ENCODE assay signal across 8 cellular contexts in the genomic region with DNA sequence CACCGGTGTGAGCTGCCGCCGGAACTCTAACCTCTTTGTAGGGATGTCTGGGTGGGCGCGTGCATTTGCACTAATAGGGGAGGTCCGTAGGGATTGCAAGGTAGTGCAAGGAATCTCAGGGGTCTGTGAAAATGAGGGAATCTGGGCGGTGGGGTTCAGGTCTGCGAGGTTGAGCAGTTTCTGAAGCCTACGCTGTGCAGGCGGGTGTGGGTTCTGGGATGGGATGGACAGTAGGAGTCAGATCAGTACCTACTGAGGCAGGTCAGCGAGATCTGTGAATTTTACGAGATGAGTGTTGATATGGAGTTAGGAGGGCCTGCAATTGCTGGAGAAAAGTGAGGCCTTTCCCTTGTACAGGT. TPM values are rescaled to one million over a fixed set of nuclear protein-coding genes. Genes with fewer than 3 reads are reported as not detected.
DNase-seq lines count a peak whose midpoint lies in the region; ATAC-seq and TF ChIP-seq lines count a peak whose summit lies in the region.

No MANE protein-coding gene starts in this region.

- H3K4me3 ChIP-seq in kidney epithelial cell (ENCODE audit: low read depth, low read length): peak overlapping the region; percentile 76
- peak overlapping the region; percentile 63 for H3K4me3 ChIP-seq in thymus (ENCODE audit: low read length)

- no peaks in the 10 kb centered on the region for H3K36me3 ChIP-seq in kidney epithelial cell (ENCODE audit: control insufficient read depth, insufficient read depth, low read length)
- no peaks in the 10 kb centered on the region for H3K36me3 ChIP-seq in thymus (ENCODE audit: control insufficient read depth, insufficient read depth)

- peaks cover 4% of the 10 kb centered on the region for H3K36me3 Mint-ChIP-seq in T-helper 2 cell treated with Interferon-gamma antibody and Interleukin-4, amounts not matched to agents 5 μg/mL and 100 μg/mL, for 36 hours (ENCODE audit: low read depth)
- no peaks in the 10 kb centered on the region for H3K36me3 Mint-ChIP-seq in activated naive CD8-positive, alpha-beta T cell treated with anti-CD3 and anti-CD28 coated beads, Interleukin-2, amount 50 U/mL, for 24 hours (ENCODE audit: low read depth)

- H3K9me3 ChIP-seq in thymus (ENCODE audit: control insufficient read depth): no peaks in the 10 kb centered on the region

- H3K4me1 ChIP-seq in thymus (ENCODE audit: control insufficient read depth, insufficient read depth, low read length): peaks cover 28% of the 10 kb centered on the region

- H3K27me3 Mint-ChIP-seq in T-helper 2 cell treated with Interferon-gamma antibody and Interleukin-4, amounts not matched to agents 5 μg/mL and 100 μg/mL, for 36 hours (ENCODE audit: low read depth): no peaks in the 10 kb centered on the region
- no peaks in the 10 kb centered on the region for H3K27me3 Mint-ChIP-seq in activated naive CD8-positive, alpha-beta T cell treated with anti-CD3 and anti-CD28 coated beads, Interleukin-2, amount 50 U/mL, for 24 hours

- no peaks in the 10 kb centered on the region for H3K9me3 Mint-ChIP-seq in T-helper 2 cell treated with Interferon-gamma antibody and Interleukin-4, amounts not matched to agents 5 μg/mL and 100 μg/mL, for 36 hours
- H3K9me3 Mint-ChIP-seq in activated naive CD8-positive, alpha-beta T cell treated with anti-CD3 and anti-CD28 coated beads, Interleukin-2, amount 50 U/mL, for 24 hours: no peaks in the 10 kb centered on the region

- H3K27ac Mint-ChIP-seq in T-helper 2 cell treated with Interferon-gamma antibody and Interleukin-4, amounts not matched to agents 5 μg/mL and 100 μg/mL, for 36 hours: peak overlapping the region; percentile 93
- H3K27ac Mint-ChIP-seq in activated naive CD8-positive, alpha-beta T cell treated with anti-CD3 and anti-CD28 coated beads, Interleukin-2, amount 50 U/mL, for 24 hours: peak overlapping the region; percentile 70

- H3K27ac ChIP-seq in thymus (ENCODE audit: low read depth): peak overlapping the region; percentile 69

- peak overlapping the region; percentile 99 for H3K4me3 Mint-ChIP-seq in T-helper 2 cell treated with Interferon-gamma antibody and Interleukin-4, amounts not matched to agents 5 μg/mL and 100 μg/mL, for 36 hours
- peak overlapping the region; percentile 83 for H3K4me3 Mint-ChIP-seq in activated naive CD8-positive, alpha-beta T cell treated with anti-CD3 and anti-CD28 coated beads, Interleukin-2, amount 50 U/mL, for 24 hours

- DNase-seq in T-helper 2 cell treated with Interferon-gamma antibody and Interleukin-4, amounts not matched to agents 5 μg/mL and 100 μg/mL, for 36 hours (ENCODE audit: low spot score): no peak
- DNase-seq in T-helper 2 cell (no peak), kidney epithelial cell (ENCODE audit: low read depth) (no peak), NCI-H226 (no peak)
- no peak for DNase-seq in activated naive CD8-positive, alpha-beta T cell treated with anti-CD3 and anti-CD28 coated beads, Interleukin-2, amount 50 U/mL, for 24 hours
- DNase-seq in activated CD4-positive, CD25-positive, alpha-beta regulatory T cell treated with anti-CD3 and anti-CD28 coated beads, Interleukin-2, amount 50 U/mL, for 72 hours: no peak

- peaks cover 42% of the 10 kb centered on the region for H3K4me1 Mint-ChIP-seq in T-helper 2 cell treated with Interferon-gamma antibody and Interleukin-4, amounts not matched to agents 5 μg/mL and 100 μg/mL, for 36 hours (ENCODE audit: low read depth)
- peaks cover 52% of the 10 kb centered on the region for H3K4me1 Mint-ChIP-seq in activated naive CD8-positive, alpha-beta T cell treated with anti-CD3 and anti-CD28 coated beads, Interleukin-2, amount 50 U/mL, for 24 hours

- no peak for TF ChIP-seq CTCF in kidney epithelial cell (IDR thresholded peaks at IDR 0.05; ENCODE audit: insufficient read depth, low read length, poor library complexity, severe bottlenecking)

- 1% methylated on average over 12 of the region's 12 CpGs for WGBS in thymus

- H3K27me3 ChIP-seq in kidney epithelial cell (ENCODE audit: control insufficient read depth, insufficient read depth, low read length): no peaks in the 10 kb centered on the region
- no peaks in the 10 kb centered on the region for H3K27me3 ChIP-seq in thymus (ENCODE audit: control insufficient read depth, insufficient read depth)

- no peak for ATAC-seq in activated naive CD8-positive, alpha-beta T cell treated with anti-CD3 and anti-CD28 coated beads, Interleukin-2, amount 50 U/mL, for 24 hours
- no peak for ATAC-seq in HG03196 (IDR thresholded peaks at IDR 0.05; ENCODE audit: unreplicated experiment)

RNA-seq across cellular contexts. Expression of a gene that starts 0.9 kb away (rescaled TPM):
- 37.1 and 41.6 TPM in 2 replicates for total RNA-seq in kidney epithelial cell
- 16.1 TPM for polyA plus RNA-seq in thymus

RNA-seq across cellular contexts. Expression of a gene that starts 13.6 kb away (rescaled TPM):
- total RNA-seq in kidney epithelial cell: 227 and 264 TPM in 2 replicates
- polyA plus RNA-seq in thymus: 58.0 TPM

RNA-seq across cellular contexts. Expression of a gene that starts 20.1 kb away (rescaled TPM):
- total RNA-seq in kidney epithelial cell: 21.1 and 27.8 TPM in 2 replicates
- polyA plus RNA-seq in thymus: 18.2 TPM

RNA-seq across cellular contexts. Expression of a gene that starts 36.8 kb away (rescaled TPM):
- 16.7 and 22.3 TPM in 2 replicates for total RNA-seq in kidney epithelial cell
- polyA plus RNA-seq in thymus: 33.7 TPM

RNA-seq across cellular contexts. Expression of a gene that starts 44.1 kb away (rescaled TPM):
- total RNA-seq in kidney epithelial cell: 246 and 250 TPM in 2 replicates
- polyA plus RNA-seq in thymus: 71.1 TPM
